ENCODE assay signal across 8 cellular contexts in the genomic region with DNA sequence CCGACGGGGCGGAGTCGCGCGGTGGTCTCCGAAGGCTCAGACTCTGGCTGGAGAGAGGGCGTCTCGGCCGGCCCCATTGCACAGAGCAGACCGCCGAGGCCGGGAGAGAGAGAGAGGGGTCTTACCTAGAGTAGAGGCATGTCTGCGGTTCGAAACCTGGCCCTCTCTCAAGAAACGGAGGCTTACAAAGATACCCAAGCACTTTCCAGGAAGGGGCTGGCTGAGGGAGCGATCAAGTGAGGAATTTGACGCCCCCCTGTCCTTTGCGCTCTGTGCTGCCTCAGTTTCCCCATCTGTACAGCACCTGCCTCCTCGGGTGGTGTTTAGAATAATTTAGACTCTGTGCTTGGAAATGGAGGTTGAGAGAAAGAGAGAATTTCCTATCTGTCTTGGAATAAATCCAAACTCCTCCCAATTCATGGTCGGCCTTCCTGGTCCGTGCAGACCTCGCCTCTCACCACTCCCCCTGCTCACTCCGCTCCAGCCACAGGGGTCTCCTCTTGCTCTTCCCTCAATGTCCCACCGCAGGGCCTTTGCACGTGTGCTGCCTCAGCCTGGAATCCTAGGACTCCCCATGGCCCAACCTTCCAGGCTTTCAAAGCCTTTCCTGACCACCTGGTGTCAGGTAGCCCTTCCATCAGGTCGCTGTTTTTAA. TPM values are rescaled to one million over a fixed set of nuclear protein-coding genes. Genes with fewer than 3 reads are reported as not detected.
A peak's percentile ranks its signal among the peaks of the same experiment; 100 is the strongest.
DNase-seq lines count a peak whose midpoint lies in the region; ATAC-seq and TF ChIP-seq lines count a peak whose summit lies in the region.

No MANE protein-coding gene starts in this region.

- no peaks in the 10 kb centered on the region for H3K36me3 ChIP-seq in SU-DHL-6 (ENCODE audit: low read length)

- intact Hi-C loops in Right ventricle myocardium inferior (cut with DNase I) (loop anchor here (1.0 to 5.0 kb wide), 2 partner anchors 77 to 170 kb away; a partner anchor contains a TSS), left ventricle myocardium superior (cut with micrococcal nuclease) (no loop called here), sciatic nerve (cut with DNase I) (no loop called here)

- H3K27me3 ChIP-seq in SU-DHL-6 (ENCODE audit: low read length): no peaks in the 10 kb centered on the region

- peak overlapping the region; percentile 87 for H2AFZ ChIP-seq in SU-DHL-6 (ENCODE audit: low read depth, low read length, severe bottlenecking)

- H3K4me2 ChIP-seq in SU-DHL-6 (ENCODE audit: low read depth, low read length, poor library complexity, severe bottlenecking): peak overlapping the region; percentile 87

- DNase-seq in Right ventricle myocardium inferior (ENCODE audit: missing footprints) (peak; percentile 31), left ventricle myocardium superior (no peak), fibroblast of peridontal ligament (ENCODE audit: extremely low read depth) (peak; percentile 54), renal cortical epithelial cell (ENCODE audit: low read depth) (peak; percentile 40), medulla oblongata (ENCODE audit: extremely low spot score) (no peak), sciatic nerve (ENCODE audit: low spot score) (no peak), NCI-H1694 (lab: John Stamatoyannopoulos, UW) (no peak)

- no peak for ATAC-seq in Right ventricle myocardium inferior
- no peak for ATAC-seq in left ventricle myocardium superior
- ATAC-seq in sciatic nerve: no peak

- no peaks in the 10 kb centered on the region for H3K9me2 ChIP-seq in SU-DHL-6 (replicated peaks; ENCODE audit: insufficient read depth, low read length)

- H4K20me1 ChIP-seq in SU-DHL-6 (ENCODE audit: low read depth, low read length): no peaks in the 10 kb centered on the region

- no peaks in the 10 kb centered on the region for H3K9me3 ChIP-seq in SU-DHL-6 (ENCODE audit: insufficient read depth, low read length)

- H3K4me3 ChIP-seq in SU-DHL-6 (ENCODE audit: insufficient read depth, low read length, poor library complexity, severe bottlenecking): peak overlapping the region; percentile 64

- peaks cover 9% of the 10 kb centered on the region; the same call in 1 of the 2 replicates for H3F3A ChIP-seq in SU-DHL-6 (ENCODE audit: insufficient read depth)

- no peak for TF ChIP-seq CTCF in SU-DHL-6 (IDR thresholded peaks at IDR 0.05; ENCODE audit: insufficient read depth, low read length, poor library complexity, severe bottlenecking)

- peaks cover 9% of the 10 kb centered on the region; the same call in 1 of the 2 replicates for H3K79me2 ChIP-seq in SU-DHL-6 (ENCODE audit: insufficient read depth, low read length)

- peak overlapping the region; percentile 63 for H3K9ac ChIP-seq in SU-DHL-6 (ENCODE audit: low read length)

- H3K27ac ChIP-seq in SU-DHL-6 (ENCODE audit: low read depth, low read length): no peak overlapping the region

RNA-seq across cellular contexts. Expression of a gene that starts 0.7 kb away (rescaled TPM):
- total RNA-seq in Right ventricle myocardium inferior: 55.2 TPM
- 58.5 TPM for total RNA-seq in left ventricle myocardium superior
- total RNA-seq in renal cortical epithelial cell: 64.3 and 69.8 TPM in 2 replicates
- total RNA-seq in sciatic nerve: 35.7 TPM

RNA-seq across cellular contexts. Expression of a gene that starts 2.5 kb away (rescaled TPM):
- total RNA-seq in Right ventricle myocardium inferior (not detected), left ventricle myocardium superior (not detected), renal cortical epithelial cell (not detected in 2 replicates), sciatic nerve (not detected)

RNA-seq across cellular contexts. Expression of a gene that starts 14.3 kb away (rescaled TPM):
- total RNA-seq in Right ventricle myocardium inferior (5.7 TPM), left ventricle myocardium superior (6.4 TPM), renal cortical epithelial cell (3.5 and 6.0 TPM in 2 replicates), sciatic nerve (9.0 TPM)

RNA-seq across cellular contexts. Expression of a gene that starts 19.0 kb away (rescaled TPM):
- not detected for total RNA-seq in Right ventricle myocardium inferior
- total RNA-seq in left ventricle myocardium superior: not detected
- not detected in 2 replicates for total RNA-seq in renal cortical epithelial cell
- 9.0 TPM for total RNA-seq in sciatic nerve

RNA-seq across cellular contexts. Expression of a gene that starts 22.9 kb away (rescaled TPM):
- total RNA-seq in Right ventricle myocardium inferior (5.6 TPM), left ventricle myocardium superior (6.0 TPM), renal cortical epithelial cell (21.2 and 39.4 TPM in 2 replicates), sciatic nerve (11.5 TPM)

Comparison
In these comparisons a context has a peak if more than half of its experiments do, and no peak if none do; other contexts are left out.
1. DNase-seq: peak in Right ventricle myocardium inferior (single experiment), fibroblast of peridontal ligament (single experiment) and renal cortical epithelial cell (single experiment); none in left ventricle myocardium superior (single experiment), medulla oblongata (single experiment), sciatic nerve (single experiment) and NCI-H1694 (single experiment).